ENCODE assay signal across 18 cellular contexts in the genomic region with DNA sequence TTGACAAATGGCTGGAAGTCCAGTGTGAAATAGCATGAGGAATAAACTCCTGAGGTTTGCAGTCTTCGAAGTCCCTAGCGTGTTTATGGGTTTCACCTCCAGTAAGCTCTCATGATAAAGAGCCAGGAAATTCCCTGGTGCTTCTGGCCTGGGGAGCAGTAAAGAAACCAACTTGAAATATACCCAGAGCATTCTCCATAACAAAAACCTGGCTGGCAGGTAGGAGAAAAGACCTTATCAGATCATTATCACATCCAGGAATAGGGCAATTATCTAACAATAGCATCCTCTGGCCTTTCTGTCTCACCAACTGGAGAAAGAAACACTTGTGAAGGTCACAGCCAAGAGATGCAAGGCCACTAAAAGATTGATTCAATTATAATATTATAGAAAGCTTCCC.
A peak's percentile ranks its signal among the peaks of the same experiment; 100 is the strongest.
DNase-seq lines count a peak whose midpoint lies in the region; ATAC-seq and TF ChIP-seq lines count a peak whose summit lies in the region.
"Had no signal": no experiment of that assay in that cellular context is flagged by ENCODE, and none has a peak within 500 bp of the region (broad histone marks: within the 10 kb centered on the region; RNA-seq: fewer than 3 reads in every experiment).

No MANE protein-coding gene starts in this region.

- H3K27me3 Mint-ChIP-seq in GM23338 (ENCODE audit: insufficient read depth, low read depth, poor library complexity) (no peaks in the 10 kb centered on the region), endodermal cell (ENCODE audit: insufficient read depth) (no peaks in the 10 kb centered on the region)

- peak overlapping the region; percentile 53 for H3K4me2 ChIP-seq in GM23338

- H3K27ac Mint-ChIP-seq in GM23338 (0 out of 2 replicates have a peak overlapping the region, but pooled peaks have one; percentile 78), endodermal cell (no peak overlapping the region)
- H3K27ac Mint-ChIP-seq: CD14-positive monocyte had no signal

- H3K27me3 ChIP-seq in GM23338 (ENCODE audit: insufficient read depth) (no peaks in the 10 kb centered on the region), HUES6 (ENCODE audit: control insufficient read depth, insufficient read depth, low read length) (no peaks in the 10 kb centered on the region), endodermal cell (ENCODE audit: control insufficient read depth, insufficient read depth, low read length, poor library complexity, severe bottlenecking) (no peaks in the 10 kb centered on the region), breast epithelium (no peaks in the 10 kb centered on the region), tibial nerve (no peaks in the 10 kb centered on the region)

- H3K9me3 Mint-ChIP-seq in GM23338 (peaks cover 36% of the 10 kb centered on the region), endodermal cell (peaks cover 45% of the 10 kb centered on the region)

- peaks cover 21% of the 10 kb centered on the region for H3K9me3 ChIP-seq in HUES6 (ENCODE audit: control insufficient read depth, insufficient read depth, low read depth, low read length)
- peaks cover 32% of the 10 kb centered on the region for H3K9me3 ChIP-seq in endodermal cell (ENCODE audit: control insufficient read depth, low read length)
- peaks cover 0 to 11% of the 10 kb centered on the region in 2 donors for H3K9me3 ChIP-seq in breast epithelium
- peaks cover 0 to 2% (median 0%) of the 10 kb centered on the region in 4 donors for H3K9me3 ChIP-seq in tibial nerve

- TF ChIP-seq EP300 in tibial nerve (IDR thresholded peaks at IDR 0.05): no peak

- H3K36me3 Mint-ChIP-seq in GM23338 (ENCODE audit: low read depth) (peaks cover 73% of the 10 kb centered on the region), endodermal cell (ENCODE audit: low read depth) (peaks cover 6% of the 10 kb centered on the region)
- H3K36me3 Mint-ChIP-seq: CD14-positive monocyte had no signal

- H3K27ac ChIP-seq in GM23338 (ENCODE audit: low read depth) (peak overlapping the region; percentile 66), HUES6 (ENCODE audit: low read depth, low read length) (peak overlapping the region; percentile 64), endodermal cell (ENCODE audit: low read depth, low read length) (no peak overlapping the region), breast epithelium (no peak overlapping the region), tibial nerve (no peak overlapping the region)
- H3K27ac ChIP-seq: GM23248 had no signal

- no peak for TF ChIP-seq CTCF in GM23338 (conservative IDR thresholded peaks at IDR 0.05; ENCODE audit: low read depth in 2 of 2)
- TF ChIP-seq CTCF in endodermal cell (conservative IDR thresholded peaks at IDR 0.05): no peak
- TF ChIP-seq CTCF in breast epithelium (IDR thresholded peaks at IDR 0.05): no peak
- no peak for TF ChIP-seq CTCF in tibial nerve (IDR thresholded peaks at IDR 0.05)

- DNase-seq in GM23338 (ENCODE audit: low spot score) (peak; percentile 45), endodermal cell (peak; percentile 79), iPS-NIHi7 (ENCODE audit: extremely low spot score) (peak; percentile 16), breast epithelium (ENCODE audit: low spot score in 2 of 2) (no peak), tibial nerve (ENCODE audit: low spot score in 2 of 2) (no peak)
- DNase-seq in activated naive CD4-positive, alpha-beta T cell treated with Interleukin-2 at 50 U/mL for 16 hours: no peak
- DNase-seq: ACHN, GDM1, GM23248, KG1, MV-4-11, NCI-H1417 treated with DMSO at 0.1 percent for 48 hours, NCI-H2029, NCI-H2171 treated with DMSO at 0.1 percent for 48 hours, NCI-H774, SIG-M5 had no signal

- H3K4me3 Mint-ChIP-seq in GM23338 (no peak overlapping the region), endodermal cell (no peak overlapping the region)
- H3K4me3 Mint-ChIP-seq: CD14-positive monocyte had no signal

- WGBS in endodermal cell (ENCODE audit: insufficient coverage in 1 of 2, insufficient read length in 1 of 2), 2 experiments: 10 to 42% methylated on average over 2 of the region's 2 CpGs
- WGBS in tibial nerve, 2 donors: 72 to 75% methylated on average over 2 of the region's 2 CpGs

- H3K9ac ChIP-seq in HUES6 (ENCODE audit: low read length) (no peak overlapping the region), endodermal cell (ENCODE audit: extremely low read depth, low read length, poor library complexity, severe bottlenecking) (no peak overlapping the region)
- H3K9ac ChIP-seq: GM23248 had no signal

- TF ChIP-seq POLR2A in breast epithelium (IDR thresholded peaks at IDR 0.05) (no peak), tibial nerve (IDR thresholded peaks at IDR 0.05) (no peak)

- no peaks in the 10 kb centered on the region for H4K20me1 ChIP-seq in GM23338 (replicated peaks; ENCODE audit: insufficient read depth)

- H3K4me1 ChIP-seq in GM23338 (ENCODE audit: insufficient read depth) (peaks cover 18% of the 10 kb centered on the region; the same call in 1 of the 2 replicates), HUES6 (ENCODE audit: control insufficient read depth, insufficient read depth, low read length) (peaks cover 21% of the 10 kb centered on the region; the same call in 1 of the 2 replicates), endodermal cell (ENCODE audit: control insufficient read depth, insufficient read depth, low read length) (no peaks in the 10 kb centered on the region), breast epithelium (no peaks in the 10 kb centered on the region), tibial nerve (no peaks in the 10 kb centered on the region)

- no peak overlapping the region for H2AFZ ChIP-seq in GM23338
- H2AFZ ChIP-seq: GM23248 had no signal

- H3K36me3 ChIP-seq in GM23338 (ENCODE audit: insufficient read depth): peaks cover 4% of the 10 kb centered on the region; the same call in 1 of the 2 replicates
- H3K36me3 ChIP-seq in HUES6 (ENCODE audit: control insufficient read depth, insufficient read depth, low read length): no peaks in the 10 kb centered on the region
- no peaks in the 10 kb centered on the region for H3K36me3 ChIP-seq in endodermal cell (ENCODE audit: control insufficient read depth, insufficient read depth, low read length)
- H3K36me3 ChIP-seq in breast epithelium: no peaks in the 10 kb centered on the region
- H3K36me3 ChIP-seq in tibial nerve: no peaks in the 10 kb centered on the region

- no peaks in the 10 kb centered on the region for H3K79me2 ChIP-seq in GM23338 (replicated peaks; ENCODE audit: insufficient read depth)

- H3K4me1 Mint-ChIP-seq in GM23338: peaks cover 12% of the 10 kb centered on the region
- peaks cover 9% of the 10 kb centered on the region for H3K4me1 Mint-ChIP-seq in endodermal cell
- H3K4me1 Mint-ChIP-seq: CD14-positive monocyte had no signal

- H3K4me3 ChIP-seq in GM23338 (no peak overlapping the region), HUES6 (ENCODE audit: low read depth, low read length) (no peak overlapping the region), endodermal cell (ENCODE audit: low read length) (no peak overlapping the region), breast epithelium (no peak overlapping the region), tibial nerve (no peak overlapping the region)
- H3K4me3 ChIP-seq: GM23248 had no signal

- ATAC-seq in GM23338: peak; percentile 97

- peaks cover 21% of the 10 kb centered on the region for H3K9me2 ChIP-seq in GM23338 (ENCODE audit: insufficient read depth)

- H3F3A ChIP-seq in GM23338 (replicated peaks; ENCODE audit: low read depth): no peaks in the 10 kb centered on the region

- intact Hi-C loops in breast epithelium (cut with DNase I; ENCODE audit: low total_unique reads): no loop called here

Comparison
In these comparisons a context has a peak if more than half of its experiments do, and no peak if none do; other contexts are left out.
1. DNase-seq: peak in GM23338 (single experiment), endodermal cell (single experiment) and iPS-NIHi7 (single experiment); none in activated naive CD4-positive, alpha-beta T cell treated with Interleukin-2 at 50 U/mL for 16 hours (single experiment), breast epithelium (0 of 2) and tibial nerve (0 of 2).
2. H3K27ac ChIP-seq: peak in GM23338 (single experiment) and HUES6 (single experiment); none in endodermal cell (single experiment), breast epithelium (0 of 2) and tibial nerve (0 of 4).